ENCODE assay signal across 9 cellular contexts in genomic region chr10:73060738-73061635, GRCh38. TPM values are rescaled to one million over a fixed set of nuclear protein-coding genes. Genes with fewer than 3 reads are reported as not detected.
DNase-seq lines count a peak whose midpoint lies in the region; ATAC-seq and TF ChIP-seq lines count a peak whose summit lies in the region.
"Had no signal": no experiment of that assay in that cellular context is flagged by ENCODE, and none has a peak within 500 bp of the region (broad histone marks: within the 10 kb centered on the region; RNA-seq: fewer than 3 reads in every experiment).

No MANE protein-coding gene starts in this region.

- H3K27me3 ChIP-seq in H7 (ENCODE audit: control insufficient read depth, insufficient read depth, low read length) (no peaks in the 10 kb centered on the region), PC-9 (ENCODE audit: insufficient read depth, low read depth) (no peaks in the 10 kb centered on the region), osteoblast (ENCODE audit: insufficient read depth, low read length) (no peaks in the 10 kb centered on the region)
- H3K27me3 ChIP-seq: neutrophil had no signal

- H3K4me3 ChIP-seq in H7 (ENCODE audit: insufficient read depth, low read depth, low read length): no peak overlapping the region
- H3K4me3 ChIP-seq in PC-9: no peak overlapping the region
- no peak overlapping the region for H3K4me3 ChIP-seq in osteoblast (ENCODE audit: insufficient read depth, low read length)

- H3K36me3 ChIP-seq in H7 (replicated peaks; ENCODE audit: control insufficient read depth, insufficient read depth, low read length) (no peaks in the 10 kb centered on the region; the same call in 1 of the 2 replicates), PC-9 (ENCODE audit: low read depth) (no peaks in the 10 kb centered on the region), osteoblast (ENCODE audit: insufficient read depth, low read length) (peaks cover 25% of the 10 kb centered on the region)

- ATAC-seq in esophagus mucosa (peak; percentile 59), HG03432 (IDR thresholded peaks at IDR 0.05; ENCODE audit: unreplicated experiment) (no peak)

- H3K4me1 ChIP-seq in PC-9 (replicated peaks; ENCODE audit: insufficient read depth) (no peaks in the 10 kb centered on the region), osteoblast (ENCODE audit: insufficient read depth, low read length) (no peaks in the 10 kb centered on the region)

- H3F3A ChIP-seq in PC-9 (ENCODE audit: insufficient read depth, low read depth): peaks cover 4% of the 10 kb centered on the region; the same call in 1 of the 2 replicates

- no peak overlapping the region for H3K27ac ChIP-seq in PC-9
- no peak overlapping the region for H3K27ac ChIP-seq in osteoblast (ENCODE audit: low read depth, low read length)
- H3K27ac ChIP-seq: neutrophil had no signal

- H3K79me2 ChIP-seq in PC-9 (ENCODE audit: low read depth): no peaks in the 10 kb centered on the region
- no peaks in the 10 kb centered on the region for H3K79me2 ChIP-seq in osteoblast (ENCODE audit: insufficient read depth, low read length)

- no peak overlapping the region for H2AFZ ChIP-seq in PC-9
- no peak overlapping the region for H2AFZ ChIP-seq in osteoblast (ENCODE audit: low read length)

- intact Hi-C loops in PC-9 (cut with micrococcal nuclease; ENCODE audit: unreplicated experiment): loop anchor here (1.0 to 10.0 kb wide), 4 partner anchors 184 to 697 kb away; partner anchors contain the start of gene MCU

- H3K4me2 ChIP-seq in PC-9: no peak overlapping the region
- H3K4me2 ChIP-seq in osteoblast (ENCODE audit: insufficient read depth, low read length): no peak overlapping the region

- no peaks in the 10 kb centered on the region for H3K9me2 ChIP-seq in PC-9 (ENCODE audit: insufficient read depth)

- H4K20me1 ChIP-seq in PC-9 (ENCODE audit: insufficient read depth) (no peaks in the 10 kb centered on the region), osteoblast (ENCODE audit: insufficient read depth, low read length) (no peaks in the 10 kb centered on the region)

- no TSS peak for BruUV-seq in PC-9 (replicated peaks; lab: Mats Ljungman, UMichigan)

- DNase-seq in DMS 273 (lab: John Stamatoyannopoulos, UW; ENCODE audit: unreplicated experiment): peak; percentile 51
- DNase-seq in H7: peak; percentile 51
- DNase-seq in PC-9: no peak
- peak; percentile 67 for DNase-seq in osteoblast (ENCODE audit: insufficient read length, low spot score, missing footprints)
- DNase-seq in activated CD4-positive, alpha-beta T cell treated with anti-CD3 and anti-CD28 coated beads, Interleukin-2, amount 50 U/mL, for 48 hours: no peak
- no peak for DNase-seq in stimulated activated CD4-positive, alpha-beta T cell treated with anti-CD3 and anti-CD28 coated beads, Interleukin-4, amount 100 ng/mL, for 4 hours

- POLR2A ChIA-PET in PC-9 (lab: Charles Lee; ENCODE audit: unreplicated experiment): interaction anchor here (0.6 kb wide), 1 partner anchor 10 kb away, joined by 4 read pairs; no protein-coding TSS in a partner anchor

- TF ChIP-seq CTCF in PC-9 (conservative IDR thresholded peaks at IDR 0.05) (peak; percentile 80), osteoblast (IDR thresholded peaks at IDR 0.05; ENCODE audit: extremely low read depth, low read depth, low read length) (peak; percentile 51)

- CTCF ChIA-PET in PC-9 (lab: Charles Lee): interaction anchor here (0.5 to 0.6 kb wide), 2 partner anchors 805 to 1157 kb away, joined by 5 to 11 read pairs; no protein-coding TSS in a partner anchor

- H3K9me3 ChIP-seq in PC-9 (ENCODE audit: insufficient read depth, low read depth): no peaks in the 10 kb centered on the region
- H3K9me3 ChIP-seq in osteoblast (ENCODE audit: low read depth, low read length): no peaks in the 10 kb centered on the region
- H3K9me3 ChIP-seq: neutrophil had no signal

RNA-seq across cellular contexts. Expression of gene P4HA1, which starts 35.7 kb away (rescaled TPM):
- 37.3 and 76.5 TPM in 2 replicates for total RNA-seq in H7 (2014; rRNA removed; shearing (Covaris generic))
- total RNA-seq in PC-9 (2021) (21.0 and 25.5 TPM in 2 replicates), esophagus mucosa (7.8 TPM), osteoblast (143 and 220 TPM in 2 replicates)

RNA-seq across cellular contexts. Expression of gene NUDT13, which starts 49.3 kb away (rescaled TPM):
- 0.38 and 1.3 TPM in 2 replicates for total RNA-seq in H7 (2014; rRNA removed; shearing (Covaris generic))
- 5.2 TPM in 2 replicates for total RNA-seq in PC-9 (2021)
- 1.0 TPM for total RNA-seq in esophagus mucosa
- 1.8 and 2.1 TPM in 2 replicates for total RNA-seq in osteoblast

Comparison
In these comparisons a context has a peak if more than half of its experiments do, and no peak if none do; other contexts are left out.
1. DNase-seq: peak in DMS 273 (single experiment), H7 (single experiment) and osteoblast (single experiment); none in PC-9 (0 of 2), activated CD4-positive, alpha-beta T cell treated with anti-CD3 and anti-CD28 coated beads, Interleukin-2, amount 50 U/mL, for 48 hours (0 of 2) and stimulated activated CD4-positive, alpha-beta T cell treated with anti-CD3 and anti-CD28 coated beads, Interleukin-4, amount 100 ng/mL, for 4 hours (0 of 2).